ENCODE assay signal across 9 cellular contexts in the genomic region with DNA sequence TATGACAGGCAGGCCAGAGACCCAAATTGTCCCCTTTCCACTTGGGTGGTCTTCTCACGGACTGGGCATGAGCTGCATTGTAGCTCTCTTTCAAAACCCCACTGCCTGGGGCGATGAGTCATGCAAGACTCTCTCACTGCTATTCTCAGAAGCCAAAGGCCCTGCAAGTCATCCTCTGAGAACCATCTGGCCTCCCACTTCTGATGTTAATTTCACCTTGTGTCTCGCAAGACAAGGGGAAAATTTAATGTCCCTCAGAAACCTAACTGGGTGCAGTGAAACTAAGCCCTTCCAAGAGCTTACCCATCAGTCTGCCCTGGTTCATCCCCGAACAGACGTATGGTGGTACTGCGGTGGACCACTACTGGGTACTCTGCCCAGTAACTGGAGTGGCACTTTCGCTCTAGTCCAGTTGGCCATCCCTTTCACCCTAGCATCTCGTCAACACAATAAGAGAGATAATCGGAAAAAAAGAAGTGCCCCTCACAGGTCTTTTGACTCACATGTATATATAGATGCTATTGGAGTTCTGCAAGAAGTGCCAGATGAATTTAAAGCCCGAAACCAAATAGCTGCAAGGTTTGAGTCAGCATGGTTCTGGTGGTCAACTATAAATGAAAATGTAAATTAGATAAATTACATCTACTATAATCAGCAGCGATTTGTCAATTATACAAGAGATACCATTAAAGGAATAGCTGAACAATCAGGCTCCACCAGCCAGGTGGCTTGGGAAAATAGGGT. TPM values are rescaled to one million over a fixed set of nuclear protein-coding genes. Genes with fewer than 3 reads are reported as not detected.
A peak's percentile ranks its signal among the peaks of the same experiment; 100 is the strongest.
DNase-seq lines count a peak whose midpoint lies in the region; ATAC-seq and TF ChIP-seq lines count a peak whose summit lies in the region.
"Had no signal": no experiment of that assay in that cellular context is flagged by ENCODE, and none has a peak within 500 bp of the region (broad histone marks: within the 10 kb centered on the region; RNA-seq: fewer than 3 reads in every experiment).

No MANE protein-coding gene starts in this region.

- no peaks in the 10 kb centered on the region for H3K36me3 ChIP-seq in neuronal stem cell (replicated peaks in 1 of 2; ENCODE audit: control insufficient read depth in 2 of 2, insufficient read depth in 2 of 2, low read length in 2 of 2)
- no peaks in the 10 kb centered on the region for H3K36me3 ChIP-seq in transverse colon
- no peaks in the 10 kb centered on the region for H3K36me3 ChIP-seq in SK-N-SH (replicated peaks in 1 of 2; ENCODE audit: control insufficient read depth in 1 of 2, insufficient read depth in 2 of 2, low read length in 1 of 2)

- peak; percentile 76 for ATAC-seq in HG02884 (IDR thresholded peaks at IDR 0.05; ENCODE audit: unreplicated experiment)

- no peak overlapping the region for H2BK15ac ChIP-seq in neuronal stem cell (ENCODE audit: low read length)

- peak; percentile 13 for DNase-seq in GM19238 (ENCODE audit: insufficient read length, low spot score)
- peak; percentile 55 for DNase-seq in amniotic epithelial cell (ENCODE audit: low read depth)
- DNase-seq in neuronal stem cell (ENCODE audit: low spot score): peak; percentile 26
- no peak for DNase-seq in transverse colon
- DNase-seq in SKM-1 (lab: John Stamatoyannopoulos, UW; ENCODE audit: unreplicated experiment): no peak
- DNase-seq in activated CD4-positive, alpha-beta T cell treated with anti-CD3 and anti-CD28 coated beads, Interleukin-2, amount 50 U/mL, for 1 hour: no peak
- no peak for DNase-seq in SK-N-SH
- DNase-seq: activated CD4-positive, alpha-beta T cell treated with anti-CD3 and anti-CD28 coated beads, Interleukin-2, amount 10 ng/mL, durations not matched to agents 7 days and 5 days had no signal

- H2BK5ac ChIP-seq in neuronal stem cell (ENCODE audit: low read length): no peak overlapping the region

- H3K4me2 ChIP-seq in neuronal stem cell (ENCODE audit: insufficient read depth, low read length, poor library complexity, severe bottlenecking) (no peak overlapping the region), SK-N-SH (no peak overlapping the region)

- H2AK5ac ChIP-seq in neuronal stem cell (ENCODE audit: low read depth, low read length): no peak overlapping the region

- TF ChIP-seq RAD21 in SK-N-SH (IDR thresholded peaks at IDR 0.05; ENCODE audit: low read length): no peak

- H3K9ac ChIP-seq in neuronal stem cell (ENCODE audit: low read depth, low read length, poor library complexity) (no peak overlapping the region), SK-N-SH (no peak overlapping the region)

- H3K27ac ChIP-seq in neuronal stem cell (replicated peaks; ENCODE audit: low read length) (no peak overlapping the region), transverse colon (no peak overlapping the region), SK-N-SH (ENCODE audit: low read depth in 2 of 2, low read length in 1 of 2) (no peak overlapping the region)

- H3K4me3 ChIP-seq in neuronal stem cell (ENCODE audit: low read length in 2 of 2) (no peak overlapping the region), transverse colon (no peak overlapping the region), SK-N-SH (ENCODE audit: low read depth in 2 of 2, low read length in 1 of 2) (no peak overlapping the region)

- TF ChIP-seq EP300 in transverse colon (IDR thresholded peaks at IDR 0.05; ENCODE audit: low read depth): no peak
- TF ChIP-seq EP300 in SK-N-SH (IDR thresholded peaks at IDR 0.05; ENCODE audit: borderline replicate concordance in 1 of 2, low read depth in 1 of 2, low read length in 1 of 2): no peak

- TF ChIP-seq CTCF in transverse colon (IDR thresholded peaks at IDR 0.05): no peak
- TF ChIP-seq CTCF in SK-N-SH (IDR thresholded peaks at IDR 0.05): no peak

- H3K27me3 ChIP-seq in neuronal stem cell (ENCODE audit: control insufficient read depth in 3 of 3, insufficient read depth in 3 of 3, low read depth in 1 of 3, low read length in 3 of 3): no peaks in the 10 kb centered on the region
- H3K27me3 ChIP-seq in transverse colon: no peaks in the 10 kb centered on the region
- no peaks in the 10 kb centered on the region; the same call in 1 of the 2 replicates for H3K27me3 ChIP-seq in SK-N-SH (ENCODE audit: insufficient read depth)

- POLR2A ChIA-PET in SK-N-SH (lab: Yijun Ruan, JAX): no interaction called here

- no peaks in the 10 kb centered on the region for H3K79me1 ChIP-seq in neuronal stem cell (ENCODE audit: low read depth, low read length)

- H2BK12ac ChIP-seq in neuronal stem cell (ENCODE audit: low read length): no peak overlapping the region

- H2AFZ ChIP-seq in neuronal stem cell (ENCODE audit: low read length) (peak overlapping the region; percentile 39), SK-N-SH (ENCODE audit: low read depth) (no peak overlapping the region)

- WGBS in neuronal stem cell (ENCODE audit: extremely low coverage in 2 of 2, insufficient read length in 2 of 2, insufficient replicate concordance in 1 of 2), 2 donors: no CpG with 5 or more reads among the region's 11 CpGs
- 69 to 77% methylated on average over 4 to 11 of the region's 11 CpGs for WGBS in transverse colon (ENCODE audit: low coverage in 1 of 2), 2 donors
- 32% methylated on average over 11 of the region's 11 CpGs for WGBS in SK-N-SH (ENCODE audit: low lambda C conversion rate)

- H3K4me1 ChIP-seq in neuronal stem cell (ENCODE audit: control insufficient read depth in 2 of 2, insufficient read depth in 1 of 2, low read depth in 1 of 2, low read length in 2 of 2) (peaks cover 0 to 11% of the 10 kb centered on the region in 2 donors), transverse colon (no peaks in the 10 kb centered on the region), SK-N-SH (ENCODE audit: control insufficient read depth in 1 of 2, insufficient read depth in 2 of 2, low read depth in 1 of 2, low read length in 1 of 2) (no peaks in the 10 kb centered on the region)

- H3K14ac ChIP-seq in neuronal stem cell (ENCODE audit: low read length): no peak overlapping the region

- no peak for TF ChIP-seq POLR2A in transverse colon (IDR thresholded peaks at IDR 0.05)

- in situ Hi-C loops in transverse colon (cut with MboI; ENCODE audit: low pct_ligation_motif_present in 1 of 4, low pct_unique_long_range_greater_than_20kb in 1 of 4, low sequenced_read_pairs in 3 of 4): loop anchor here in 1 of 4 donors (25.0 kb wide), 1 partner anchor 339 kb away; no protein-coding TSS in a partner anchor

- CTCF ChIA-PET in SK-N-SH (lab: Yijun Ruan, JAX): interaction anchor here (1.0 to 1.7 kb wide), 3 partner anchors 17 to 319 kb away, joined by 3 to 6 read pairs (median 3); no protein-coding TSS in a partner anchor

- no peak overlapping the region for H4K91ac ChIP-seq in neuronal stem cell (ENCODE audit: low read depth, low read length, poor library complexity)

- no peaks in the 10 kb centered on the region for H3K9me2 ChIP-seq in SK-N-SH

- no peaks in the 10 kb centered on the region for H3F3A ChIP-seq in SK-N-SH (replicated peaks; ENCODE audit: insufficient read depth)

- H3K23ac ChIP-seq in neuronal stem cell (ENCODE audit: low read depth, low read length, poor library complexity): no peak overlapping the region

- H3K18ac ChIP-seq in neuronal stem cell (ENCODE audit: low read length): no peak overlapping the region

- peaks cover 6 to 27% of the 10 kb centered on the region in 2 donors for H3K9me3 ChIP-seq in neuronal stem cell (replicated peaks in 1 of 2; ENCODE audit: control insufficient read depth in 2 of 2, insufficient read depth in 1 of 2, low read depth in 1 of 2, low read length in 2 of 2)
- peaks cover 17 to 18% of the 10 kb centered on the region in 2 donors for H3K9me3 ChIP-seq in transverse colon
- no peaks in the 10 kb centered on the region for H3K9me3 ChIP-seq in SK-N-SH

- H4K20me1 ChIP-seq in SK-N-SH (ENCODE audit: insufficient read depth): no peaks in the 10 kb centered on the region

- no peak overlapping the region for H4K8ac ChIP-seq in neuronal stem cell (ENCODE audit: low read depth, low read length)

- no peaks in the 10 kb centered on the region for H3K79me2 ChIP-seq in SK-N-SH (ENCODE audit: insufficient read depth)

- no peak overlapping the region for H3K4ac ChIP-seq in neuronal stem cell (ENCODE audit: low read length)

- H2BK120ac ChIP-seq in neuronal stem cell (ENCODE audit: low read depth, low read length): no peak overlapping the region

- intact Hi-C loops in transverse colon (cut with DNase I; ENCODE audit: low total_unique reads): no loop called here

TF ChIP-seq in SK-N-SH, 30 proteins besides CTCF, POLR2A, EP300 and RAD21 (continues in another document):
- TF ChIP-seq EZH2phosphoT487 (IDR thresholded peaks at IDR 0.05; ENCODE audit: borderline replicate concordance, low read depth): no peak
- TF ChIP-seq, protein P1, sequence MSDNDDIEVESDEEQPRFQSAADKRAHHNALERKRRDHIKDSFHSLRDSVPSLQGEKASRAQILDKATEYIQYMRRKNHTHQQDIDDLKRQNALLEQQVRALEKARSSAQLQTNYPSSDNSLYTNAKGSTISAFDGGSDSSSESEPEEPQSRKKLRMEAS (IDR thresholded peaks at IDR 0.05; ENCODE audit: low read depth): no peak
- TF ChIP-seq, protein P2, sequence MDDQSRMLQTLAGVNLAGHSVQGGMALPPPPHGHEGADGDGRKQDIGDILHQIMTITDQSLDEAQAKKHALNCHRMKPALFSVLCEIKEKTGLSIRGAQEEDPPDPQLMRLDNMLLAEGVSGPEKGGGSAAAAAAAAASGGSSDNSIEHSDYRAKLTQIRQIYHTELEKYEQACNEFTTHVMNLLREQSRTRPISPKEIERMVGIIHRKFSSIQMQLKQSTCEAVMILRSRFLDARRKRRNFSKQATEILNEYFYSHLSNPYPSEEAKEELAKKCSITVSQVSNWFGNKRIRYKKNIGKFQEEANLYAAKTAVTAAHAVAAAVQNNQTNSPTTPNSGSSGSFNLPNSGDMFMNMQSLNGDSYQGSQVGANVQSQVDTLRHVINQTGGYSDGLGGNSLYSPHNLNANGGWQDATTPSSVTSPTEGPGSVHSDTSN (IDR thresholded peaks at IDR 0.05): no peak

RNA-seq across cellular contexts. Expression of a gene that starts 31.3 kb away (rescaled TPM):
- polyA plus RNA-seq in neuronal stem cell (2013, experiment 1 of 2): not detected
- polyA plus RNA-seq in neuronal stem cell (2013, experiment 2 of 2): not detected
- not detected for total RNA-seq in transverse colon
- polyA plus RNA-seq in SK-N-SH (2012; rRNA removed): not detected in 2 replicates
- polyA plus RNA-seq in SK-N-SH (2012; cell fraction: cytosol; rRNA removed): not detected in 2 replicates
- not detected in 2 replicates for polyA plus RNA-seq in SK-N-SH (2012; cell fraction: nucleus; rRNA removed)
- total RNA-seq: activated CD4-positive, alpha-beta T cell treated with anti-CD3 and anti-CD28 coated beads, Interleukin-2, amount 10 ng/mL, durations not matched to agents 7 days and 5 days had no signal

Comparison
In these comparisons a context has a peak if more than half of its experiments do, and no peak if none do; other contexts are left out.
1. DNase-seq: peak in GM19238 (single experiment), amniotic epithelial cell (single experiment) and neuronal stem cell (single experiment); none in transverse colon (single experiment), SKM-1 (single experiment), activated CD4-positive, alpha-beta T cell treated with anti-CD3 and anti-CD28 coated beads, Interleukin-2, amount 50 U/mL, for 1 hour (single experiment) and SK-N-SH (single experiment).